In the genomic region with DNA sequence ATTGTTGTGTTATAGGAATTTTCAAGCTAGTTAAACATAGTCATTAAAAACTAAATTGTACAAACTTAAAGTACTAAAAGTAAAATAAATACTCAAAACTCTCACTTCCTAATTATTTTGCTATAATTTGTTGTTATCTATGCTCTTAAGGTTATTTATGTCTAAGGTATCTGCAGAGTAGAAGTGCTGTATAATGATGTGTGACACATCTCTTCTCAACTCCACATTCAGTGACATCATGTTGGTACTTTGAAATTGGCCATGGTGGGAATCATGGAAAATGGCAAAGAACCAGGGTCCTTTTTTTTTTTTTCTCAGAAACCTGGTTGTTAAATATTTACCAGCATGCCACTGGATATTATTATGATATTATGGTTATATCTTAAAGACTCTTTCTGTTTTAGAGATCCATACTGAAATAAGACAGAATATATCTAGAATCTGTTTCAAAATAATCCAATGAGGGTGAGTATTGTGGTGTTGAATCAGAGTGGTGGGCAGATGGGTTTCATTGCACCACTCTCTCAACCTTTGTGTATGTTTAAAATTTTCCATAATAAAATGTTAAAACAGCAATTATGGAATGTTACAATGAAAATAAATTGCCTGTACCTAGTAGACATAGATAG, we compare ENCODE assay signal across 14 cellular contexts. TPM values are rescaled to one million over a fixed set of nuclear protein-coding genes. Genes with fewer than 3 reads are reported as not detected.
DNase-seq lines count a peak whose midpoint lies in the region; ATAC-seq, FAIRE-seq and TF ChIP-seq lines count a peak whose summit lies in the region.
"Had no signal": no experiment of that assay in that cellular context is flagged by ENCODE, and none has a peak within 500 bp of the region (broad histone marks: within the 10 kb centered on the region; RNA-seq: fewer than 3 reads in every experiment).

No MANE protein-coding gene starts in this region.

- RAD21 ChIA-PET in GM12878 (lab: Charles Lee; ENCODE audit: unreplicated experiment): interaction anchor here (0.8 to 1.8 kb wide), 4 partner anchors 11 to 216 kb away, joined by 4 to 9 read pairs (median 5); no protein-coding TSS in a partner anchor

- H3K4me2 ChIP-seq in OCI-LY3 (ENCODE audit: low read length) (peak overlapping the region; percentile 46; the same call in 1 of the 2 replicates), GM12878 (ENCODE audit: control insufficient read depth, insufficient read depth) (no peak overlapping the region)
- H3K4me2 ChIP-seq: hepatocyte had no signal

- no peak overlapping the region for H2AFZ ChIP-seq in OCI-LY3 (ENCODE audit: low read depth, low read length)
- H2AFZ ChIP-seq in GM12878 (ENCODE audit: control insufficient read depth, low read depth, low read length): no peak overlapping the region
- H2AFZ ChIP-seq: hepatocyte had no signal

- H3K9me3 ChIP-seq in OCI-LY3 (ENCODE audit: insufficient read depth, low read length) (no peaks in the 10 kb centered on the region), GM12878 (replicated peaks; ENCODE audit: control insufficient read depth, insufficient read depth, low read length) (no peaks in the 10 kb centered on the region), psoas muscle (no peaks in the 10 kb centered on the region)
- H3K9me3 ChIP-seq: neutrophil, right atrium auricular region had no signal

- no peak for TF ChIP-seq CTCF in OCI-LY3 (IDR thresholded peaks at IDR 0.05; ENCODE audit: low read depth, low read length)
- no peak for TF ChIP-seq CTCF in GM12878 (IDR thresholded peaks at IDR 0.05 in 2 of 3, conservative IDR thresholded peaks at IDR 0.05 in 1 of 3; ENCODE audit: control insufficient read depth in 2 of 3, extremely low read depth in 1 of 3, insufficient read depth in 1 of 3, low read depth in 3 of 3, low read length in 3 of 3)
- no peak for TF ChIP-seq CTCF in psoas muscle (IDR thresholded peaks at IDR 0.05)

- TF ChIP-seq RAD21 in GM12878 (IDR thresholded peaks at IDR 0.05; ENCODE audit: insufficient read depth, low read depth, low read length): no peak

- POLR2A ChIA-PET in GM12878 (lab: Charles Lee): interaction anchor here (1.6 kb wide), 1 partner anchor 19 kb away, joined by 4 read pairs; no protein-coding TSS in a partner anchor

- TF ChIP-seq POLR2A in GM12878 (IDR thresholded peaks at IDR 0.05; ENCODE audit: low read depth, low read length): no peak

- in situ Hi-C loops in GM12878 (cut with MboI): no loop called here

- no peaks in the 10 kb centered on the region for H4K20me1 ChIP-seq in OCI-LY3 (ENCODE audit: insufficient read depth, low read length)
- H4K20me1 ChIP-seq in GM12878 (ENCODE audit: control insufficient read depth, insufficient read depth): no peaks in the 10 kb centered on the region

- CTCF ChIA-PET in GM12878 (lab: Yijun Ruan, JAX): interaction anchor here (0.6 to 2.0 kb wide), 4 partner anchors 11 to 35 kb away, joined by 3 to 6 read pairs (median 4); no protein-coding TSS in a partner anchor

- intact Hi-C loops in GM12878 (cut with micrococcal nuclease; ENCODE audit: unreplicated experiment): no loop called here
- intact Hi-C loops in psoas muscle (cut with DNase I): no loop called here

- no peaks in the 10 kb centered on the region for H3K36me3 ChIP-seq in OCI-LY3 (replicated peaks; ENCODE audit: low read depth, low read length)
- H3K36me3 ChIP-seq in GM12878 (ENCODE audit: control insufficient read depth in 2 of 2, insufficient read depth in 2 of 2, low read length in 1 of 2): no peaks in the 10 kb centered on the region
- peaks cover 0 to 8% of the 10 kb centered on the region in 2 donors for H3K36me3 ChIP-seq in psoas muscle (ENCODE audit: insufficient read depth in 1 of 2, low read depth in 1 of 2)
- H3K36me3 ChIP-seq: neutrophil, right atrium auricular region had no signal

- DNase-seq in GM12878 (ENCODE audit: low read depth, low spot score) (no peak), psoas muscle (no peak), NCI-H1092 (lab: John Stamatoyannopoulos, UW) (no peak), NCI-H187 treated with DMSO at 0.1 percent for 48 hours (lab: John Stamatoyannopoulos, UW) (no peak), GM19239 (ENCODE audit: insufficient read length, low spot score) (no peak)
- DNase-seq: effector CD4-positive, alpha-beta T cell; NCI-H526 treated with DMSO at 0.1 percent for 48 hours; RPMI8226 had no signal

- no peak overlapping the region for H3K4me3 ChIP-seq in OCI-LY3 (ENCODE audit: low read length)
- H3K4me3 ChIP-seq in GM12878: no peak overlapping the region
- peak overlapping the region; percentile 13 for H3K4me3 ChIP-seq in psoas muscle
- H3K4me3 ChIP-seq: hepatocyte, right atrium auricular region had no signal

- no peak for TF ChIP-seq EP300 in GM12878 (IDR thresholded peaks at IDR 0.05; ENCODE audit: borderline replicate concordance in 1 of 2, control insufficient read depth in 1 of 2, low read depth in 2 of 2, low read length in 2 of 2)

- peaks cover 32% of the 10 kb centered on the region for H3K4me1 ChIP-seq in OCI-LY3 (ENCODE audit: low read length)
- peaks cover 19% of the 10 kb centered on the region; the same call in 1 of the 2 replicates for H3K4me1 ChIP-seq in GM12878 (ENCODE audit: control insufficient read depth, insufficient read depth, low read length)
- H3K4me1 ChIP-seq in psoas muscle: peaks cover 55% of the 10 kb centered on the region

- H3K9ac ChIP-seq in OCI-LY3 (ENCODE audit: low read length) (no peak overlapping the region), GM12878 (ENCODE audit: control insufficient read depth, insufficient read depth, low read length) (no peak overlapping the region)

- SMC1A ChIA-PET in GM12878 (lab: Charles Lee; ENCODE audit: uncharacterized antibody, unreplicated experiment): interaction anchor here (0.6 to 2.8 kb wide), 11 partner anchors 18 to 237 kb away, joined by 3 to 13 read pairs (median 4); no protein-coding TSS in a partner anchor

- ATAC-seq in GM12878 (peak; percentile 32; the same call in 2 of the 3 replicates), psoas muscle (peak in 3 of 4 donors; percentile 34 to 51 (median 46))
- ATAC-seq: HepG2 had no signal

- peak; percentile 66 for FAIRE-seq in G401.6 (lab: Jason Lieb, UNC)
- no peak for FAIRE-seq in GM12878 (lab: Jason Lieb, UNC)
- FAIRE-seq in GM19239 (lab: Jason Lieb, UNC): no peak
- FAIRE-seq: HepG2 had no signal

- H3K79me2 ChIP-seq in OCI-LY3 (ENCODE audit: low read length) (peaks cover 18% of the 10 kb centered on the region), GM12878 (ENCODE audit: control insufficient read depth, insufficient read depth, low read length) (no peaks in the 10 kb centered on the region)

- H3K27me3 ChIP-seq in OCI-LY3 (ENCODE audit: low read depth, low read length): no peaks in the 10 kb centered on the region
- no peaks in the 10 kb centered on the region for H3K27me3 ChIP-seq in GM12878 (replicated peaks in 1 of 2; ENCODE audit: control insufficient read depth in 2 of 2, insufficient read depth in 2 of 2, low read length in 1 of 2)
- H3K27me3 ChIP-seq in psoas muscle (ENCODE audit: insufficient read depth in 3 of 3, low read length in 2 of 3): no peaks in the 10 kb centered on the region
- H3K27me3 ChIP-seq: hepatocyte, neutrophil, right atrium auricular region had no signal

- BruUV-seq in GM12878 (replicated peaks; lab: Mats Ljungman, UMichigan): no TSS peak

- H3K27ac ChIP-seq in OCI-LY3 (ENCODE audit: low read length): no peak overlapping the region
- no peak overlapping the region for H3K27ac ChIP-seq in GM12878 (ENCODE audit: control insufficient read depth, insufficient read depth)
- peak overlapping the region; percentile 78 for H3K27ac ChIP-seq in psoas muscle
- H3K27ac ChIP-seq: hepatocyte, neutrophil had no signal

TF ChIP-seq in GM12878, 131 proteins besides CTCF, POLR2A, EP300 and RAD21:
- TF ChIP-seq MTA3 (IDR thresholded peaks at IDR 0.05; ENCODE audit: borderline replicate concordance, low read length): no peak
- TF ChIP-seq SREBF2 (IDR thresholded peaks at IDR 0.05; ENCODE audit: low read length): no peak
- no peak for TF ChIP-seq NFIC (IDR thresholded peaks at IDR 0.05; ENCODE audit: low read depth, low read length)
- TF ChIP-seq RFX5 (IDR thresholded peaks at IDR 0.05; ENCODE audit: low read depth, low read length): no peak
- TF ChIP-seq NR2C1 (IDR thresholded peaks at IDR 0.05): no peak
- no peak for TF ChIP-seq TCF12 (IDR thresholded peaks at IDR 0.05; ENCODE audit: low read depth, low read length)
- TF ChIP-seq HDAC6 (IDR thresholded peaks at IDR 0.05; ENCODE audit: unreplicated experiment): no peak
- TF ChIP-seq KDM1A (IDR thresholded peaks at IDR 0.05; ENCODE audit: borderline replicate concordance): no peak
- TF ChIP-seq RB1 (IDR thresholded peaks at IDR 0.05; ENCODE audit: borderline replicate concordance): no peak

RNA-seq across cellular contexts. Expression of a gene that starts 22.4 kb away (rescaled TPM):
- 66.1 and 72.8 TPM in 2 replicates for total RNA-seq in GM12878 (2013; cell fraction: nucleolus; rRNA removed)
- 5.4 and 5.8 TPM in 2 replicates for total RNA-seq in GM12878 (2014; rRNA removed)
- 5.4 and 6.2 TPM in 2 replicates for total RNA-seq in GM12878 (2014; rRNA removed; fragmentation: Illumina TruSeq; extraction: Trizol)
- 7.9 and 8.9 TPM in 2 replicates for total RNA-seq in GM12878 (2021)
- 1.5 TPM for polyA plus RNA-seq in GM12878 (2011; ENCODE audit: low read depth)
- polyA plus RNA-seq in GM12878 (2011; rRNA removed): 9.0 and 9.2 TPM in 2 replicates
- polyA plus RNA-seq in GM12878 (2011; cell fraction: cytosol; rRNA removed): 8.0 and 11.0 TPM in 2 replicates
- 8.9 and 9.8 TPM in 2 replicates for polyA plus RNA-seq in GM12878 (2011; cell fraction: nucleus; rRNA removed)
- 1.6 and 1.8 TPM in 2 replicates for polyA plus RNA-seq in GM12878 (2012)
- polyA plus RNA-seq in GM12878 (2014; fragmentation: Illumina TruSeq; extraction: Trizol): 5.4 and 7.7 TPM in 2 replicates
- 1 to 10 TPM; 1.3 to 1.4 TPM for polyA plus RNA-seq in GM12878 (2014; fragmentation: Nextera tagmentation; extraction: Ambion mirVana)
- polyA plus RNA-seq in GM12878 (2014; rRNA removed): 2.7 and 3.4 TPM in 2 replicates
- 1 to 10 TPM; 6.4 to 7.6 TPM for polyA plus RNA-seq in GM12878 (2016; fragmentation: Nextera tagmentation; extraction: Ambion mirVana)
- polyA minus RNA-seq in GM12878 (2011; rRNA and poly(A)+ RNA removed): 22.8 and 23.3 TPM in 2 replicates
- polyA minus RNA-seq in GM12878 (2011; cell fraction: cytosol; rRNA and poly(A)+ RNA removed): 6.0 and 7.7 TPM in 2 replicates
- polyA minus RNA-seq in GM12878 (2011; cell fraction: nucleus; rRNA and poly(A)+ RNA removed): 12.0 and 19.4 TPM in 2 replicates
- total RNA-seq in psoas muscle: 10 to 100 TPM; 10.3 to 21.6 (median 13.7) TPM
- 1 to 10 TPM; 2.7 to 3.7 (median 3.3) TPM for polyA plus RNA-seq in psoas muscle
